In genomic region chr17:4144411-4144747, GRCh38 we compare ENCODE assay signal across 8 cellular contexts. TPM values are rescaled to one million over a fixed set of nuclear protein-coding genes. Genes with fewer than 3 reads are reported as not detected.
DNase-seq lines count a peak whose midpoint lies in the region; ATAC-seq and TF ChIP-seq lines count a peak whose summit lies in the region.

No MANE protein-coding gene starts in this region.

- POLR2A ChIA-PET in activated CD8-positive, alpha-beta T cell treated with anti-CD3 and anti-CD28 coated beads for 36 hours (lab: Charles Lee), result interaction anchor here (1.6 to 3.8 kb wide), 6 partner anchors 9 to 222 kb away, joined by 9 to 25 read pairs (median 14); partner anchors contain the start of gene UBE2G1

- H3K27me3 Mint-ChIP-seq in activated CD8-positive, alpha-beta T cell treated with anti-CD3 and anti-CD28 coated beads for 36 hours, result no peaks in the 10 kb centered on the region
- no peaks in the 10 kb centered on the region for H3K27me3 Mint-ChIP-seq in stimulated activated memory B cell treated with anti-CD40 and anti-IgM and Interleukin-4, amounts not matched to agents 10 μg/mL and 1 μg/mL and 100 μg/mL, for 72 hours

- peaks cover 6% of the 10 kb centered on the region for H3K36me3 Mint-ChIP-seq in activated CD8-positive, alpha-beta T cell treated with anti-CD3 and anti-CD28 coated beads for 36 hours (ENCODE audit: low read depth)
- peaks cover 5% of the 10 kb centered on the region for H3K36me3 Mint-ChIP-seq in stimulated activated memory B cell treated with anti-CD40 and anti-IgM and Interleukin-4, amounts not matched to agents 10 μg/mL and 1 μg/mL and 100 μg/mL, for 72 hours

- H3K4me3 Mint-ChIP-seq in activated CD8-positive, alpha-beta T cell treated with anti-CD3 and anti-CD28 coated beads for 36 hours, result peak overlapping the region; percentile 82
- H3K4me3 Mint-ChIP-seq in stimulated activated memory B cell treated with anti-CD40 and anti-IgM and Interleukin-4, amounts not matched to agents 10 μg/mL and 1 μg/mL and 100 μg/mL, for 72 hours, result peak overlapping the region; percentile 98

- H3K4me3 ChIP-seq in HFF-Myc (replicated peaks; ENCODE audit: low read depth, low read length), result peak overlapping the region; percentile 83
- peak overlapping the region; percentile 93 for H3K4me3 ChIP-seq in iPS-11a (ENCODE audit: low read depth, low read length)

- no peak for ATAC-seq in activated CD8-positive, alpha-beta T cell treated with anti-CD3 and anti-CD28 coated beads for 36 hours
- ATAC-seq in stimulated activated memory B cell treated with anti-CD40 and anti-IgM and Interleukin-4, amounts not matched to agents 10 μg/mL and 1 μg/mL and 100 μg/mL, for 72 hours, result no peak
- no peak for ATAC-seq in GM18867 (IDR thresholded peaks at IDR 0.05; ENCODE audit: unreplicated experiment)

- intact Hi-C loops in activated CD8-positive, alpha-beta T cell treated with anti-CD3 and anti-CD28 coated beads for 36 hours (cut with micrococcal nuclease), result no loop called here

- CTCF ChIA-PET in activated CD8-positive, alpha-beta T cell treated with anti-CD3 and anti-CD28 coated beads for 36 hours (lab: Charles Lee), result interaction anchor here (1.1 to 1.2 kb wide), 3 partner anchors 11 to 230 kb away, joined by 3 to 5 read pairs (median 3); no protein-coding TSS in a partner anchor

- TF ChIP-seq CTCF in HFF-Myc (IDR thresholded peaks at IDR 0.05; ENCODE audit: low read depth, low read length, missing control alignments), result no peak
- TF ChIP-seq CTCF in activated CD8-positive, alpha-beta T cell treated with anti-CD3 and anti-CD28 coated beads for 36 hours (IDR thresholded peaks at IDR 0.05), result no peak

- H3K9me3 Mint-ChIP-seq in activated CD8-positive, alpha-beta T cell treated with anti-CD3 and anti-CD28 coated beads for 36 hours, result no peaks in the 10 kb centered on the region
- H3K9me3 Mint-ChIP-seq in stimulated activated memory B cell treated with anti-CD40 and anti-IgM and Interleukin-4, amounts not matched to agents 10 μg/mL and 1 μg/mL and 100 μg/mL, for 72 hours, result no peaks in the 10 kb centered on the region

- DNase-seq in HFF-Myc (ENCODE audit: extremely low read depth, low read depth) (no peak), NCI-H2107 (lab: John Stamatoyannopoulos, UW) (no peak), NCI-H1105 (lab: John Stamatoyannopoulos, UW) (no peak), NCI-H1092 (lab: John Stamatoyannopoulos, UW) (no peak)
- no peak for DNase-seq in activated CD8-positive, alpha-beta T cell treated with anti-CD3 and anti-CD28 coated beads for 36 hours

- H3K4me1 Mint-ChIP-seq in activated CD8-positive, alpha-beta T cell treated with anti-CD3 and anti-CD28 coated beads for 36 hours (ENCODE audit: low read depth), result peaks cover 41% of the 10 kb centered on the region
- peaks cover 37% of the 10 kb centered on the region for H3K4me1 Mint-ChIP-seq in stimulated activated memory B cell treated with anti-CD40 and anti-IgM and Interleukin-4, amounts not matched to agents 10 μg/mL and 1 μg/mL and 100 μg/mL, for 72 hours

- H3K27ac Mint-ChIP-seq in activated CD8-positive, alpha-beta T cell treated with anti-CD3 and anti-CD28 coated beads for 36 hours, result peak overlapping the region; percentile 98
- H3K27ac Mint-ChIP-seq in stimulated activated memory B cell treated with anti-CD40 and anti-IgM and Interleukin-4, amounts not matched to agents 10 μg/mL and 1 μg/mL and 100 μg/mL, for 72 hours, result peak overlapping the region; percentile 97

RNA-seq across cellular contexts. Expression of gene CYB5D2, which starts 1.4 kb away (rescaled TPM):
- 1 to 10 TPM; 7.1 to 8.1 TPM for total RNA-seq in activated CD8-positive, alpha-beta T cell treated with anti-CD3 and anti-CD28 coated beads for 36 hours

RNA-seq across cellular contexts. Expression of gene ZZEF1, which starts 1.5 kb away (rescaled TPM):
- 10 to 100 TPM; 28.1 to 30.6 TPM for total RNA-seq in activated CD8-positive, alpha-beta T cell treated with anti-CD3 and anti-CD28 coated beads for 36 hours
